ENCODE assay signal across 28 cellular contexts in genomic region chrX:24946369-24946768, GRCh38.
"Had no signal": no experiment of that assay in that cellular context is flagged by ENCODE, and none has a peak within 500 bp of the region (broad histone marks: within the 10 kb centered on the region; RNA-seq: fewer than 3 reads in every experiment).

No MANE protein-coding gene starts in this region.

- H3K9me3 ChIP-seq: ovary, psoas muscle, right lobe of liver, sigmoid colon, stomach, thoracic aorta, thyroid gland, tibial nerve, upper lobe of left lung, vagina had no signal

- H3K4me1 ChIP-seq: parathyroid adenoma, psoas muscle, right lobe of liver, stomach, thyroid gland, tibial nerve, upper lobe of left lung, vagina had no signal

- H3K36me3 ChIP-seq: neural progenitor cell, ovary, right lobe of liver, sigmoid colon, stomach, thoracic aorta, thyroid gland, tibial nerve, upper lobe of left lung, vagina had no signal

- H3K27me3 Mint-ChIP-seq: natural killer cell treated with Interleukin-12 subunit alpha and Interleukin-12 subunit beta and Interleukin-15 and Interleukin-18, amount 100 ng/mL, for 72 hours; progenitor cell of endocrine pancreas; stimulated activated naive B cell treated with anti-CD40 and anti-IgM and Interleukin-4, amounts not matched to agents 10 μg/mL and 1 μg/mL and 100 μg/mL, for 72 hours; stimulated activated naive CD8-positive, alpha-beta T cell treated with anti-CD3 and anti-CD28 coated beads, Interleukin-15, Interleukin-2, amounts not matched to agents 100 ng/mL and 50 ng/mL, for 24 hours had no signal

- H3K4me2 ChIP-seq: neural progenitor cell had no signal

- H2AFZ ChIP-seq: neural progenitor cell, parathyroid adenoma had no signal

- H3K9ac ChIP-seq: neural progenitor cell, parathyroid adenoma had no signal

- H3K27ac ChIP-seq: neural progenitor cell, ovary, parathyroid adenoma, psoas muscle, right lobe of liver, sigmoid colon, stomach, thoracic aorta, thyroid gland, tibial nerve, upper lobe of left lung, vagina had no signal

- H3K4me3 Mint-ChIP-seq: natural killer cell treated with Interleukin-12 subunit alpha and Interleukin-12 subunit beta and Interleukin-15 and Interleukin-18, amount 100 ng/mL, for 72 hours; nephron progenitor cell; neural progenitor cell; stimulated activated effector memory CD8-positive, alpha-beta T cell treated with anti-CD3 and anti-CD28 coated beads, Interleukin-12 subunit alpha, Interleukin-12 subunit beta, amount 100 ng/mL, for 72 hours; stimulated activated naive B cell treated with anti-CD40 and anti-IgM and Interleukin-4, amounts not matched to agents 10 μg/mL and 1 μg/mL and 100 μg/mL, for 72 hours; stimulated activated naive CD8-positive, alpha-beta T cell treated with anti-CD3 and anti-CD28 coated beads, Interleukin-15, Interleukin-2, amounts not matched to agents 100 ng/mL and 50 ng/mL, for 24 hours had no signal

- H3K27me3 ChIP-seq: neural progenitor cell, ovary, sigmoid colon, stomach, thyroid gland, tibial nerve, upper lobe of left lung, vagina had no signal

- H3K4me1 Mint-ChIP-seq: stimulated activated effector memory CD8-positive, alpha-beta T cell treated with anti-CD3 and anti-CD28 coated beads, Interleukin-12 subunit alpha, Interleukin-12 subunit beta, amount 100 ng/mL, for 72 hours; stimulated activated naive B cell treated with anti-CD40 and anti-IgM and Interleukin-4, amounts not matched to agents 10 μg/mL and 1 μg/mL and 100 μg/mL, for 72 hours had no signal

- ATAC-seq: natural killer cell treated with Interleukin-12 subunit alpha and Interleukin-12 subunit beta and Interleukin-15 and Interleukin-18, amount 100 ng/mL, for 72 hours; psoas muscle; right cardiac atrium; right lobe of liver; stimulated activated effector memory CD8-positive, alpha-beta T cell treated with anti-CD3 and anti-CD28 coated beads, Interleukin-12 subunit alpha, Interleukin-12 subunit beta, amount 100 ng/mL, for 72 hours; stimulated activated naive B cell treated with anti-CD40 and anti-IgM and Interleukin-4, amounts not matched to agents 10 μg/mL and 1 μg/mL and 100 μg/mL, for 72 hours had no signal

- H3K79me2 ChIP-seq: parathyroid adenoma had no signal

- H3K27ac Mint-ChIP-seq: natural killer cell treated with Interleukin-12 subunit alpha and Interleukin-12 subunit beta and Interleukin-15 and Interleukin-18, amount 100 ng/mL, for 72 hours; nephron progenitor cell; neural progenitor cell; progenitor cell of endocrine pancreas; stimulated activated effector memory CD8-positive, alpha-beta T cell treated with anti-CD3 and anti-CD28 coated beads, Interleukin-12 subunit alpha, Interleukin-12 subunit beta, amount 100 ng/mL, for 72 hours; stimulated activated naive B cell treated with anti-CD40 and anti-IgM and Interleukin-4, amounts not matched to agents 10 μg/mL and 1 μg/mL and 100 μg/mL, for 72 hours; stimulated activated naive CD8-positive, alpha-beta T cell treated with anti-CD3 and anti-CD28 coated beads, Interleukin-15, Interleukin-2, amounts not matched to agents 100 ng/mL and 50 ng/mL, for 24 hours had no signal

- H3K9me3 Mint-ChIP-seq: natural killer cell treated with Interleukin-12 subunit alpha and Interleukin-12 subunit beta and Interleukin-15 and Interleukin-18, amount 100 ng/mL, for 72 hours; nephron progenitor cell; neural progenitor cell; stimulated activated effector memory CD8-positive, alpha-beta T cell treated with anti-CD3 and anti-CD28 coated beads, Interleukin-12 subunit alpha, Interleukin-12 subunit beta, amount 100 ng/mL, for 72 hours; stimulated activated naive B cell treated with anti-CD40 and anti-IgM and Interleukin-4, amounts not matched to agents 10 μg/mL and 1 μg/mL and 100 μg/mL, for 72 hours; stimulated activated naive CD8-positive, alpha-beta T cell treated with anti-CD3 and anti-CD28 coated beads, Interleukin-15, Interleukin-2, amounts not matched to agents 100 ng/mL and 50 ng/mL, for 24 hours had no signal

- H3K36me3 Mint-ChIP-seq: natural killer cell treated with Interleukin-12 subunit alpha and Interleukin-12 subunit beta and Interleukin-15 and Interleukin-18, amount 100 ng/mL, for 72 hours had no signal

- H3K4me3 ChIP-seq: neural progenitor cell, ovary, psoas muscle, right lobe of liver, sigmoid colon, stomach, thoracic aorta, thyroid gland, tibial nerve, upper lobe of left lung, vagina had no signal

- DNase-seq: nephron progenitor cell; occipital lobe; ovary; posterior cingulate gyrus; psoas muscle; right cardiac atrium; right lobe of liver; sigmoid colon; small intestine; stimulated activated CD4-positive, alpha-beta T cell treated with anti-CD3 and anti-CD28 coated beads, Interleukin-15, amount 100 ng/mL, for 24 hours; stimulated activated CD4-positive, alpha-beta T cell treated with anti-CD3 and anti-CD28 coated beads, Interleukin-2, amount 100 ng/mL, for 24 hours; stimulated activated CD4-positive, alpha-beta T cell treated with anti-CD3 and anti-CD28 coated beads, Interleukin-2, amount 100 ng/mL, for 48 hours; stimulated activated CD4-positive, alpha-beta T cell treated with anti-CD3 and anti-CD28 coated beads, Interleukin-4, amount 100 ng/mL, for 24 hours; stimulated activated naive B cell treated with anti-CD40 and anti-IgM and Interleukin-4, amounts not matched to agents 10 μg/mL and 1 μg/mL and 100 μg/mL, for 72 hours; stimulated activated naive CD4-positive, alpha-beta T cell treated with Interleukin-2 at 50 U/mL for 16 hours; stomach; thyroid gland; trophoblast cell; upper lobe of left lung had no signal
